In the genomic region with DNA sequence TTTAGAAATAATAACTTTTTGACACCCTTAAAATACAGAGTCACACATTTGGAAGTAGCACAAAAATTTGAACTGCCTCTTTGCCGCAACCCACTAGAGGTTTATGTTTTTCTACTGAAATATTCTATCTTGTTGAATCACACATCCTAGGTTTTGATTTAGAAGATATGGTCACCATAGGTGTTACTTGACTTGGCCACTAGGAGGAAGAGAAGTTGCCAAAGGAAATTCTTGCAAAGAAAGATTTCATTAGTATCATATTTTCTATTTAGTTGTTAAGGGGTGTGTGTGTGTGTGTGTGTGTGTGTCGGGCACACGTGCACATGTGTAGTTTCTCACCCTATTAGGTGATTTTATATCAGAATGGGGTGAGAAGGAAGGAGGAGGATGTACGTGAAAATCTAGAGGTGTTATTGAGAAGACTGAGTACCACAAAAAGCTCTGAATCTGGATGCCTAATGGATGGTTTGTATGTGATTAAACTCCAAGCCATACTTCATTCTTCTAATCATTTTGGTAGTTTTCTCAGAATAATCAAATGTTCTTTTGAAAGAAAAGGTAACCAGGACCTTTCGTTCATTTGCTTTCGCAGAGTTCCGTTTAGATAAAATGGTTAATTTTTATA, we compare ENCODE assay signal across 13 cellular contexts. TPM values are rescaled to one million over a fixed set of nuclear protein-coding genes. Genes with fewer than 3 reads are reported as not detected.
DNase-seq lines count a peak whose midpoint lies in the region; ATAC-seq, FAIRE-seq and TF ChIP-seq lines count a peak whose summit lies in the region.
"Had no signal": no experiment of that assay in that cellular context is flagged by ENCODE, and none has a peak within 500 bp of the region (broad histone marks: within the 10 kb centered on the region; RNA-seq: fewer than 3 reads in every experiment).

No MANE protein-coding gene starts in this region.

- H3K4me1 ChIP-seq in HCT116 (ENCODE audit: control insufficient read depth in 1 of 2, insufficient read depth in 2 of 2, low read length in 2 of 2) (peaks cover 10% of the 10 kb centered on the region in 2 experiments), astrocyte (ENCODE audit: insufficient read depth, low read length) (no peaks in the 10 kb centered on the region)

- peak; percentile 55; the same call in 1 of the 2 replicates for ATAC-seq in HCT116
- ATAC-seq in HG03196 (IDR thresholded peaks at IDR 0.05; ENCODE audit: unreplicated experiment) = no peak

- H3K27me3 ChIP-seq in HCT116 (ENCODE audit: insufficient read depth, low read length) (no peaks in the 10 kb centered on the region), astrocyte (ENCODE audit: insufficient read depth, low read length) (no peaks in the 10 kb centered on the region)

- intact Hi-C loops in CD14-positive monocyte (cut with micrococcal nuclease) = no loop called here
- intact Hi-C loops in HCT116 (cut with micrococcal nuclease) = no loop called here

- H3K4me1 Mint-ChIP-seq in CD14-positive monocyte = peaks cover 2% of the 10 kb centered on the region
- peaks cover 9% of the 10 kb centered on the region for H3K4me1 Mint-ChIP-seq in astrocyte (ENCODE audit: low read depth, unreplicated experiment)
- H3K4me1 Mint-ChIP-seq in mesothelial cell of epicardium = peaks cover 21% of the 10 kb centered on the region

- H3K36me3 Mint-ChIP-seq in CD14-positive monocyte = peaks cover 11 to 25% of the 10 kb centered on the region in 2 donors
- H3K36me3 Mint-ChIP-seq in astrocyte (ENCODE audit: low read depth, unreplicated experiment) = peaks cover 4% of the 10 kb centered on the region
- H3K36me3 Mint-ChIP-seq in mesothelial cell of epicardium = peaks cover 10% of the 10 kb centered on the region

- DNase-seq in CD14-positive monocyte (ENCODE audit: low spot score) (no peak), HCT116 (ENCODE audit: low read depth, low spot score) (no peak), astrocyte (ENCODE audit: low read depth) (no peak), mesothelial cell of epicardium (ENCODE audit: low spot score in 2 of 2, unreplicated experiment in 2 of 2) (no peak), ureter (ENCODE audit: low spot score) (no peak), NCI-H524 (lab: John Stamatoyannopoulos, UW) (no peak), NCI-H345 treated with DMSO at 0.1 percent for 48 hours (lab: John Stamatoyannopoulos, UW; ENCODE audit: unreplicated experiment) (no peak)
- DNase-seq: activated CD8-positive, alpha-beta memory T cell treated with anti-CD3 and anti-CD28 coated beads for 24 hours; hippocampal formation; NCI-H1092 treated with DMSO at 0.1 percent for 48 hours had no signal

- no peak overlapping the region for H3K4me2 ChIP-seq in HCT116 (ENCODE audit: low read length)
- no peak overlapping the region for H3K4me2 ChIP-seq in astrocyte (ENCODE audit: low read length)

- no peak for TF ChIP-seq POLR2A in HCT116 (IDR thresholded peaks at IDR 0.05; ENCODE audit: borderline replicate concordance, extremely low read depth, insufficient read depth, insufficient read length)

- H3K4me3 ChIP-seq in HCT116 (replicated peaks in 1 of 2; ENCODE audit: low read depth in 1 of 2, low read length in 2 of 2) (no peak overlapping the region), astrocyte (ENCODE audit: insufficient read depth, low read depth, low read length) (no peak overlapping the region)

- H3K27me3 Mint-ChIP-seq in CD14-positive monocyte (ENCODE audit: low read depth in 3 of 3) (no peaks in the 10 kb centered on the region), astrocyte (ENCODE audit: low read depth, unreplicated experiment) (no peaks in the 10 kb centered on the region), mesothelial cell of epicardium (ENCODE audit: low read depth) (no peaks in the 10 kb centered on the region)
- H3K27me3 Mint-ChIP-seq: central memory CD8-positive, alpha-beta T cell had no signal

- H3K27ac Mint-ChIP-seq in CD14-positive monocyte (peak overlapping the region in 1 of 7 donors; percentile 51), astrocyte (ENCODE audit: unreplicated experiment) (no peak overlapping the region), mesothelial cell of epicardium (no peak overlapping the region)

- POLR2A ChIA-PET in HCT116 (lab: Charles Lee) = no interaction called here

- H3K9me3 ChIP-seq in HCT116 (ENCODE audit: control insufficient read depth in 1 of 2, insufficient read depth in 1 of 2, low read depth in 1 of 2, low read length in 2 of 2) = no peaks in the 10 kb centered on the region
- no peaks in the 10 kb centered on the region for H3K9me3 ChIP-seq in astrocyte (ENCODE audit: insufficient read depth, low read depth, low read length)

- H3K9me3 Mint-ChIP-seq in CD14-positive monocyte = no peaks in the 10 kb centered on the region
- no peaks in the 10 kb centered on the region for H3K9me3 Mint-ChIP-seq in astrocyte (ENCODE audit: unreplicated experiment)
- peaks cover 11% of the 10 kb centered on the region for H3K9me3 Mint-ChIP-seq in mesothelial cell of epicardium
- H3K9me3 Mint-ChIP-seq: central memory CD8-positive, alpha-beta T cell had no signal

- H2AFZ ChIP-seq in HCT116 (ENCODE audit: low read depth, low read length, poor library complexity, severe bottlenecking) = no peak overlapping the region
- H2AFZ ChIP-seq in astrocyte (ENCODE audit: low read depth, low read length) = no peak overlapping the region

- FAIRE-seq in astrocyte (lab: Jason Lieb, UNC) = no peak
- FAIRE-seq: G401.6 had no signal

- H4K20me1 ChIP-seq in HCT116 (ENCODE audit: insufficient read depth) (no peaks in the 10 kb centered on the region; the same call in 1 of the 2 replicates), astrocyte (ENCODE audit: insufficient read depth, low read length) (peaks cover 79% of the 10 kb centered on the region)

- no peaks in the 10 kb centered on the region for H3K9me2 ChIP-seq in HCT116 (ENCODE audit: insufficient read depth)

- H3K36me3 ChIP-seq in HCT116 (ENCODE audit: control insufficient read depth in 1 of 2, insufficient read depth in 2 of 2, low read length in 2 of 2) (no peaks in the 10 kb centered on the region), astrocyte (ENCODE audit: insufficient read depth, low read length) (no peaks in the 10 kb centered on the region)

- no TSS peak for BruUV-seq in HCT116 (replicated peaks; lab: Mats Ljungman, UMichigan)

- TF ChIP-seq CTCF in CD14-positive monocyte (IDR thresholded peaks at IDR 0.05) (peak; percentile 65), HCT116 (IDR thresholded peaks at IDR 0.05 in 2 of 3, conservative IDR thresholded peaks at IDR 0.05 in 1 of 3; ENCODE audit: borderline replicate concordance in 1 of 3, insufficient read depth in 1 of 3, low read depth in 2 of 3, low read length in 2 of 3) (peak in 2 of 3 experiments; percentile 45 to 51; a peak in 4 of 6 replicates), astrocyte (IDR thresholded peaks at IDR 0.05; ENCODE audit: insufficient read depth, low read depth, low read length) (peak; percentile 33), mesothelial cell of epicardium (IDR thresholded peaks at IDR 0.05; ENCODE audit: unreplicated experiment) (peak; percentile 69)

- RAD21 ChIA-PET in HCT116 (lab: Charles Lee; ENCODE audit: low non-redundant PET in 1 of 2, low total read pairs in 2 of 2, uncharacterized antibody in 2 of 2, unreplicated experiment in 2 of 2) = no interaction called here

- no peak overlapping the region for H3K4me3 Mint-ChIP-seq in CD14-positive monocyte
- no peak overlapping the region for H3K4me3 Mint-ChIP-seq in astrocyte (ENCODE audit: unreplicated experiment)
- no peak overlapping the region for H3K4me3 Mint-ChIP-seq in mesothelial cell of epicardium
- H3K4me3 Mint-ChIP-seq: central memory CD8-positive, alpha-beta T cell had no signal

- CTCF ChIA-PET in HCT116 (lab: Charles Lee) = interaction anchor here (0.8 kb wide), 1 partner anchor 10 kb away, joined by 3 read pairs; no protein-coding TSS in a partner anchor

- H3K27ac ChIP-seq in HCT116 (ENCODE audit: low read depth, low read length) = no peak overlapping the region
- H3K27ac ChIP-seq in astrocyte (ENCODE audit: low read depth, low read length) = no peak overlapping the region

- 0 out of 2 replicates have a peak, but pooled peaks have one; percentile 3 for TF ChIP-seq RAD21 in HCT116 (IDR thresholded peaks at IDR 0.05; ENCODE audit: low read depth)

- H3K9ac ChIP-seq in HCT116 (ENCODE audit: low read length) = no peak overlapping the region
- H3K9ac ChIP-seq in astrocyte (ENCODE audit: low read length) = no peak overlapping the region

- H3K79me2 ChIP-seq in HCT116 (ENCODE audit: insufficient read depth, low read length) = peaks cover 52% of the 10 kb centered on the region
- peaks cover 92% of the 10 kb centered on the region for H3K79me2 ChIP-seq in astrocyte (ENCODE audit: insufficient read depth, low read length)

TF ChIP-seq in HCT116, 20 proteins besides CTCF, POLR2A, EP300 and RAD21 (continues in another document):
- TF ChIP-seq EZH2 (IDR thresholded peaks at IDR 0.05) = no peak
- no peak for TF ChIP-seq CEBPB (IDR thresholded peaks at IDR 0.05; ENCODE audit: low read depth)
- no peak for TF ChIP-seq SIN3A (IDR thresholded peaks at IDR 0.05; ENCODE audit: low read depth)
- no peak for TF ChIP-seq EGR1 (IDR thresholded peaks at IDR 0.05; ENCODE audit: low read depth)
- TF ChIP-seq ZNF274 (IDR thresholded peaks at IDR 0.05; ENCODE audit: low read depth, low read length) = no peak
- no peak for TF ChIP-seq YY1 (IDR thresholded peaks at IDR 0.05; ENCODE audit: extremely low read depth, insufficient replicate concordance, low read depth, low read length)
- no peak for TF ChIP-seq SRF (IDR thresholded peaks at IDR 0.05; ENCODE audit: low read depth)

RNA-seq across cellular contexts. Expression of a gene that starts 31.5 kb away (rescaled TPM):
- polyA plus RNA-seq in CD14-positive monocyte = 100 to 1,000 TPM in 1 of 2 donors, 10 to 100 TPM in 1; 99.6 to 106 TPM
- 51.3 TPM for total RNA-seq in HCT116 (2021; ENCODE audit: unreplicated experiment)
- polyA plus RNA-seq in HCT116 (2012) = 38.6 and 50.2 TPM in 2 replicates
- total RNA-seq in astrocyte = 65.6 and 70.0 TPM in 2 replicates
- total RNA-seq in mesothelial cell of epicardium = 80.4 to 88.8 TPM (median 85.2 TPM) in 3 replicates
- total RNA-seq in ureter = 99.5 TPM
